In genomic region chr6:105606871-105607421, GRCh38 we compare ENCODE assay signal across 25 cellular contexts.
DNase-seq lines count a peak whose midpoint lies in the region; ATAC-seq and TF ChIP-seq lines count a peak whose summit lies in the region.
"Had no signal": no experiment of that assay in that cellular context is flagged by ENCODE, and none has a peak within 500 bp of the region (broad histone marks: within the 10 kb centered on the region; RNA-seq: fewer than 3 reads in every experiment).

No MANE protein-coding gene starts in this region.

- peaks cover 22% of the 10 kb centered on the region for H3K4me1 ChIP-seq in smooth muscle cell (ENCODE audit: low read depth)
- H3K4me1 ChIP-seq in upper lobe of right lung = no peaks in the 10 kb centered on the region
- H3K4me1 ChIP-seq: neural progenitor cell had no signal

- intact Hi-C loops in upper lobe of right lung (cut with DNase I) = no loop called here

- no peak overlapping the region for H2AFZ ChIP-seq in smooth muscle cell (ENCODE audit: low read depth)

- H3K9ac ChIP-seq in smooth muscle cell (ENCODE audit: low read depth) = peak overlapping the region; percentile 87
- H3K9ac ChIP-seq: neural progenitor cell had no signal

- no peak overlapping the region for H3K4me3 Mint-ChIP-seq in chondrocyte (ENCODE audit: unreplicated experiment)
- H3K4me3 Mint-ChIP-seq: activated naive CD8-positive, alpha-beta T cell treated with anti-CD3 and anti-CD28 coated beads for 36 hours; CD8-positive, alpha-beta T cell; neural progenitor cell; WTC11 had no signal

- no peaks in the 10 kb centered on the region for H3K9me3 ChIP-seq in smooth muscle cell (replicated peaks; ENCODE audit: low read depth)
- H3K9me3 ChIP-seq in upper lobe of right lung = no peaks in the 10 kb centered on the region

- TF ChIP-seq CTCF in chondrocyte (IDR thresholded peaks at IDR 0.05) (no peak), smooth muscle cell (IDR thresholded peaks at IDR 0.05; ENCODE audit: borderline replicate concordance, insufficient read depth, poor library complexity, severe bottlenecking) (no peak), upper lobe of right lung (IDR thresholded peaks at IDR 0.05) (no peak)

- WGBS in smooth muscle cell (ENCODE audit: low lambda C conversion rate) = 79% methylated on average over 2 of the region's 2 CpGs

- H3F3A ChIP-seq in smooth muscle cell (ENCODE audit: low read depth) = peaks cover 35% of the 10 kb centered on the region

- DNase-seq in HT-29 (ENCODE audit: low spot score) = peak; percentile 56
- DNase-seq in chondrocyte (ENCODE audit: low spot score) = no peak
- DNase-seq in left kidney (ENCODE audit: low read depth, low spot score) = peak; percentile 65
- DNase-seq in smooth muscle cell (lab: John Stamatoyannopoulos, UW; ENCODE audit: unreplicated experiment) = no peak
- no peak for DNase-seq in effector CD8-positive, alpha-beta T cell (lab: John Stamatoyannopoulos, UW)
- DNase-seq in upper lobe of right lung = no peak
- DNase-seq: activated CD4-positive, alpha-beta T cell treated with anti-CD3 and anti-CD28 coated beads, Interleukin-2, amount 50 U/mL, for 4 hours; activated naive CD8-positive, alpha-beta T cell treated with anti-CD3 and anti-CD28 coated beads for 36 hours; AML-193; CD8-positive, alpha-beta T cell; DMS79; effector memory CD4-positive, alpha-beta T cell; left cardiac atrium; MM.1S; NCI-H1417 treated with DMSO at 0.1 percent for 48 hours; NCI-H2107; NCI-H524; RPMI8226; stimulated activated CD4-positive, alpha-beta T cell treated with anti-CD3 and anti-CD28 coated beads, Interleukin-1b, Interleukin-23, amount 100 ng/mL, for 48 hours; stimulated activated naive CD4-positive, alpha-beta T cell had no signal

- H3K79me2 ChIP-seq in smooth muscle cell (ENCODE audit: low read depth) = no peaks in the 10 kb centered on the region

- H3K27me3 Mint-ChIP-seq in chondrocyte (ENCODE audit: low read depth) = no peaks in the 10 kb centered on the region

- peak overlapping the region; percentile 55 for H3K4me2 ChIP-seq in smooth muscle cell
- H3K4me2 ChIP-seq: neural progenitor cell had no signal

- peaks cover 24% of the 10 kb centered on the region for H3K4me1 Mint-ChIP-seq in chondrocyte (ENCODE audit: low read depth)
- H3K4me1 Mint-ChIP-seq: neural progenitor cell had no signal

- peak overlapping the region; percentile 12 for H3K27ac Mint-ChIP-seq in chondrocyte (ENCODE audit: unreplicated experiment)
- H3K27ac Mint-ChIP-seq: activated naive CD8-positive, alpha-beta T cell treated with anti-CD3 and anti-CD28 coated beads for 36 hours; CD8-positive, alpha-beta T cell; neural progenitor cell; WTC11 had no signal

- no peaks in the 10 kb centered on the region for H3K27me3 ChIP-seq in smooth muscle cell (ENCODE audit: low read depth)
- no peaks in the 10 kb centered on the region for H3K27me3 ChIP-seq in upper lobe of right lung
- H3K27me3 ChIP-seq: neural progenitor cell had no signal

- no peaks in the 10 kb centered on the region for H4K20me1 ChIP-seq in smooth muscle cell (ENCODE audit: low read depth)

- H3K36me3 ChIP-seq in smooth muscle cell (ENCODE audit: low read depth) (no peaks in the 10 kb centered on the region), upper lobe of right lung (no peaks in the 10 kb centered on the region)
- H3K36me3 ChIP-seq: neural progenitor cell had no signal

- H3K9me3 Mint-ChIP-seq in chondrocyte (ENCODE audit: low read depth) = no peaks in the 10 kb centered on the region
- H3K9me3 Mint-ChIP-seq: activated naive CD8-positive, alpha-beta T cell treated with anti-CD3 and anti-CD28 coated beads for 36 hours; CD8-positive, alpha-beta T cell; neural progenitor cell had no signal

- no peaks in the 10 kb centered on the region for H3K36me3 Mint-ChIP-seq in chondrocyte (ENCODE audit: low read depth)
- H3K36me3 Mint-ChIP-seq: activated naive CD8-positive, alpha-beta T cell treated with anti-CD3 and anti-CD28 coated beads for 36 hours; CD8-positive, alpha-beta T cell; neural progenitor cell; WTC11 had no signal

- H3K4me3 ChIP-seq in smooth muscle cell = no peak overlapping the region
- H3K4me3 ChIP-seq in upper lobe of right lung = no peak overlapping the region
- H3K4me3 ChIP-seq: neural progenitor cell, SK-N-MC had no signal

- ATAC-seq in GM19328 (IDR thresholded peaks at IDR 0.05; ENCODE audit: unreplicated experiment) = no peak
- ATAC-seq in upper lobe of right lung = no peak
- ATAC-seq: CD8-positive, alpha-beta T cell; left cardiac atrium; WTC11 had no signal

- H3K27ac ChIP-seq in smooth muscle cell (ENCODE audit: low read depth) (peak overlapping the region; percentile 99), upper lobe of right lung (no peak overlapping the region)
- H3K27ac ChIP-seq: HL-60, neural progenitor cell, SK-N-MC had no signal

Comparison
In these comparisons a context has a peak if more than half of its experiments do, and no peak if none do; other contexts are left out.
1. DNase-seq: peak in HT-29 (single experiment) and left kidney (single experiment); none in chondrocyte (single experiment), smooth muscle cell (single experiment), effector CD8-positive, alpha-beta T cell (single experiment) and upper lobe of right lung (single experiment).